28 cellular contexts compared by ENCODE assay signal in genomic region chr17:44335515-44336356, GRCh38. TPM values are rescaled to one million over a fixed set of nuclear protein-coding genes. Genes with fewer than 3 reads are reported as not detected.
DNase-seq lines count a peak whose midpoint lies in the region; ATAC-seq, FAIRE-seq and TF ChIP-seq lines count a peak whose summit lies in the region.
"Had no signal": no experiment of that assay in that cellular context is flagged by ENCODE, and none has a peak within 500 bp of the region (broad histone marks: within the 10 kb centered on the region; RNA-seq: fewer than 3 reads in every experiment).

No MANE protein-coding gene starts in this region.

- peaks cover 0 to 65% (median 3%) of the 10 kb centered on the region in 9 donors for H3K4me1 ChIP-seq in heart right ventricle
- H3K4me1 ChIP-seq in H1 (replicated peaks in 1 of 4; ENCODE audit: control insufficient read depth in 3 of 4, insufficient read depth in 4 of 4, low read length in 3 of 4): peaks cover 0 to 2% (median 2%) of the 10 kb centered on the region in 4 experiments; a peak in 5 of 7 replicates
- H3K4me1 ChIP-seq in lower lobe of right lung: peaks cover 38% of the 10 kb centered on the region
- peaks cover 10% of the 10 kb centered on the region for H3K4me1 ChIP-seq in upper lobe of right lung

- H3K14ac ChIP-seq in H1 (ENCODE audit: insufficient read length): no peak overlapping the region

- H2BK12ac ChIP-seq in H1 (ENCODE audit: low read depth, low read length): no peak overlapping the region

- H3K4me3 ChIP-seq in heart right ventricle: no peak overlapping the region
- H3K4me3 ChIP-seq in H1 (ENCODE audit: extremely low read depth in 1 of 4, insufficient read depth in 2 of 4, low read depth in 3 of 4, low read length in 4 of 4): no peak overlapping the region
- H3K4me3 ChIP-seq in lower lobe of right lung: no peak overlapping the region
- no peak overlapping the region for H3K4me3 ChIP-seq in upper lobe of right lung
- H3K4me3 ChIP-seq: K562, Peyer's patch, SK-N-MC had no signal

- TF ChIP-seq CTCF in heart right ventricle (IDR thresholded peaks at IDR 0.05) (no peak), H1 (IDR thresholded peaks at IDR 0.05; ENCODE audit: control extremely low read depth in 1 of 3, insufficient read depth in 1 of 3, low read depth in 1 of 3, low read length in 3 of 3) (no peak), lower lobe of right lung (IDR thresholded peaks at IDR 0.05) (no peak), upper lobe of right lung (IDR thresholded peaks at IDR 0.05) (no peak)

- no peak overlapping the region for H2BK15ac ChIP-seq in H1 (ENCODE audit: low read length)

- H3K23ac ChIP-seq in H1 (ENCODE audit: insufficient read length): no peak overlapping the region

- ATAC-seq in Right ventricle myocardium inferior (no peak), heart right ventricle (no peak), lower lobe of right lung (peak in 1 of 2 donors; percentile 56), upper lobe of right lung (peak; percentile 59), HG02588 (IDR thresholded peaks at IDR 0.05; ENCODE audit: unreplicated experiment) (no peak), HG03521 (IDR thresholded peaks at IDR 0.05; ENCODE audit: unreplicated experiment) (no peak)
- ATAC-seq: K562 had no signal

- H2AFZ ChIP-seq in H1 (ENCODE audit: low read length): no peak overlapping the region

- H2AK5ac ChIP-seq in H1 (ENCODE audit: low read depth, low read length): no peak overlapping the region

- H4K20me1 ChIP-seq in H1 (replicated peaks in 1 of 2; ENCODE audit: control insufficient read depth in 1 of 2, insufficient read depth in 2 of 2, low read length in 2 of 2): no peaks in the 10 kb centered on the region

- H3K9ac ChIP-seq in H1 (replicated peaks in 1 of 4; ENCODE audit: extremely low read depth in 1 of 4, low read depth in 3 of 4, low read length in 3 of 4): no peak overlapping the region

- H2BK120ac ChIP-seq in H1 (replicated peaks; ENCODE audit: low read depth, low read length): no peak overlapping the region

- WGBS in heart right ventricle, 2 donors: 49 to 58% methylated on average over 9 of the region's 9 CpGs
- WGBS in H1 (ENCODE audit: extremely low coverage in 1 of 2, insufficient coverage in 1 of 2, insufficient read length in 1 of 2, insufficient replicate concordance in 2 of 2, low coverage in 1 of 2, low lambda C conversion rate in 2 of 2, missing lambda C conversion rate in 1 of 2), 2 experiments: 81% methylated on average over 9 of the region's 9 CpGs; no CpG with 5 or more reads in 1 of the 2 experiments

- no peak for TF ChIP-seq EP300 in H1 (IDR thresholded peaks at IDR 0.05; ENCODE audit: borderline replicate concordance in 1 of 2, low read depth in 2 of 2, low read length in 2 of 2)

- no peak for TF ChIP-seq POLR2A in H1 (IDR thresholded peaks at IDR 0.05; ENCODE audit: control extremely low read depth in 1 of 2, low read depth in 2 of 2, low read length in 2 of 2)

- no peak for TF ChIP-seq RAD21 in H1 (IDR thresholded peaks at IDR 0.05 in 1 of 2, conservative IDR thresholded peaks at IDR 0.05 in 1 of 2; ENCODE audit: low read depth in 2 of 2, low read length in 2 of 2)

- peak overlapping the region in 1 of 10 donors; percentile 50 for H3K27ac ChIP-seq in heart right ventricle
- no peak overlapping the region for H3K27ac ChIP-seq in H1 (ENCODE audit: low read depth, low read length)
- peak overlapping the region; percentile 6 for H3K27ac ChIP-seq in lower lobe of right lung
- no peak overlapping the region for H3K27ac ChIP-seq in upper lobe of right lung
- H3K27ac ChIP-seq: 22Rv1, SK-N-MC had no signal

- H3K36me3 ChIP-seq in heart right ventricle: no peaks in the 10 kb centered on the region
- H3K36me3 ChIP-seq in H1 (ENCODE audit: control insufficient read depth in 2 of 4, insufficient read depth in 4 of 4, low read length in 3 of 4): no peaks in the 10 kb centered on the region
- H3K36me3 ChIP-seq in lower lobe of right lung: no peaks in the 10 kb centered on the region
- no peaks in the 10 kb centered on the region for H3K36me3 ChIP-seq in upper lobe of right lung
- H3K36me3 ChIP-seq: BE2C, Peyer's patch had no signal

- H2BK20ac ChIP-seq in H1 (ENCODE audit: low read length): no peak overlapping the region

- FAIRE-seq in H1 (lab: Jason Lieb, UNC): no peak
- FAIRE-seq: G401.6, K562 had no signal

- no peak overlapping the region for H3K18ac ChIP-seq in H1 (ENCODE audit: extremely low read depth, low read length)

- POLR2A ChIA-PET in H1 (lab: Charles Lee; ENCODE audit: partially characterized antibody): interaction anchor here (1.0 to 2.1 kb wide), 2 partner anchors 19 to 21 kb away, joined by 3 to 5 read pairs; no protein-coding TSS in a partner anchor

- H3K79me2 ChIP-seq in H1 (ENCODE audit: control insufficient read depth in 1 of 2, insufficient read depth in 2 of 2, low read length in 2 of 2): no peaks in the 10 kb centered on the region

- H4K5ac ChIP-seq in H1 (ENCODE audit: insufficient read length, low read depth, low read length): no peak overlapping the region

- H3K9me3 ChIP-seq in heart right ventricle (no peaks in the 10 kb centered on the region), H1 (ENCODE audit: insufficient read depth in 2 of 2, low read depth in 1 of 2, low read length in 1 of 2) (no peaks in the 10 kb centered on the region), lower lobe of right lung (no peaks in the 10 kb centered on the region), upper lobe of right lung (no peaks in the 10 kb centered on the region)
- H3K9me3 ChIP-seq: BE2C, Peyer's patch had no signal

- no peak overlapping the region for H3K4ac ChIP-seq in H1 (replicated peaks; ENCODE audit: insufficient read length, low read depth, low read length)

- CTCF ChIA-PET in H1 (lab: Charles Lee; ENCODE audit: partially characterized antibody): interaction anchor here (0.6 to 11.0 kb wide), 10 partner anchors 9 to 213 kb away, joined by 3 to 158 read pairs (median 6); partner anchors contain the start of gene GRN

- no peak overlapping the region for H2BK5ac ChIP-seq in H1 (ENCODE audit: low read depth, low read length)

- intact Hi-C loops in Right ventricle myocardium inferior (cut with DNase I) (no loop called here), heart right ventricle (cut with DNase I) (no loop called here), lower lobe of right lung (cut with DNase I) (no loop called here), upper lobe of right lung (cut with DNase I) (no loop called here)

- DNase-seq in Right ventricle myocardium inferior (ENCODE audit: missing footprints) (peak; percentile 41), heart right ventricle (no peak), H1 (ENCODE audit: low read depth in 1 of 2, low spot score in 2 of 2) (no peak), lower lobe of right lung (no peak), upper lobe of right lung (no peak), retina (no peak)
- DNase-seq: BE2C; CD4-positive, CD25-positive, alpha-beta regulatory T cell; DMS153; GOT3; HCEC 1CT; MV-4-11; NCI-H1105; NCI-H146; NCI-H2029; NCI-H446 treated with DMSO at 0.1 percent for 48 hours; NCI-H82; OCI-M1; Peyer's patch; SIG-M5 had no signal

- H3K56ac ChIP-seq in H1 (replicated peaks; ENCODE audit: insufficient read length, low read depth, low read length): no peak overlapping the region

- H4K8ac ChIP-seq in H1 (ENCODE audit: extremely low read depth, insufficient read depth, low read length): peak overlapping the region; percentile 46; the same call in 1 of the 2 replicates

- no peaks in the 10 kb centered on the region for H3K79me1 ChIP-seq in H1 (ENCODE audit: low read depth, low read length)

- H4K91ac ChIP-seq in H1 (replicated peaks; ENCODE audit: insufficient read length, low read length): no peak overlapping the region

- no peak overlapping the region for H3K4me2 ChIP-seq in H1 (ENCODE audit: insufficient read depth in 1 of 2, low read depth in 2 of 2, low read length in 2 of 2)

- no peaks in the 10 kb centered on the region for H3K27me3 ChIP-seq in heart right ventricle
- peaks cover 0 to 2% (median under 1%) of the 10 kb centered on the region in 4 experiments; a peak in 1 of 7 replicates for H3K27me3 ChIP-seq in H1 (replicated peaks in 1 of 4; ENCODE audit: control insufficient read depth in 3 of 4, extremely low read depth in 1 of 4, insufficient read depth in 3 of 4, low read length in 3 of 4)
- H3K27me3 ChIP-seq in lower lobe of right lung (ENCODE audit: low read depth): no peaks in the 10 kb centered on the region
- no peaks in the 10 kb centered on the region for H3K27me3 ChIP-seq in upper lobe of right lung
- H3K27me3 ChIP-seq: BE2C, Peyer's patch had no signal

- H3K23me2 ChIP-seq in H1 (ENCODE audit: low read depth, low read length): no peaks in the 10 kb centered on the region

RNA-seq across cellular contexts. Expression of gene GRN, which starts 9.4 kb away (rescaled TPM):
- total RNA-seq in Right ventricle myocardium inferior: 150 TPM
- total RNA-seq in heart right ventricle: 100 to 1,000 TPM; 113 to 303 (median 154) TPM
- 100 to 1,000 TPM in 1 of 2 donors, 10 to 100 TPM in 1; 41.5 to 103 TPM for polyA plus RNA-seq in heart right ventricle
- 108 and 117 TPM in 2 replicates for total RNA-seq in H1 (2021; fragmentation: NEBNext Ultra II Directional; extraction: Animal tissue kit (Norgen Biotek cat#: 25700))
- polyA plus RNA-seq in H1 (2011; rRNA removed): 387 and 526 TPM in 2 replicates
- polyA plus RNA-seq in H1 (2011; cell fraction: cytosol; rRNA removed): 143 TPM
- polyA plus RNA-seq in H1 (2011; cell fraction: nucleus; rRNA removed): 360 TPM
- 137 to 183 TPM (median 169 TPM) in 4 replicates for polyA plus RNA-seq in H1 (2012, experiment 1 of 2)
- polyA plus RNA-seq in H1 (2012, experiment 2 of 2): 165 TPM
- 258 TPM for polyA plus RNA-seq in H1 (2013, experiment 1 of 2)
- polyA plus RNA-seq in H1 (2013, experiment 2 of 2): 236 TPM
- 66.1 and 115 TPM in 2 replicates for polyA minus RNA-seq in H1 (2011; rRNA and poly(A)+ RNA removed)
- 135 TPM for polyA minus RNA-seq in H1 (2011; cell fraction: cytosol; rRNA and poly(A)+ RNA removed)
- polyA minus RNA-seq in H1 (2011; cell fraction: nucleus; rRNA and poly(A)+ RNA removed): 88.4 TPM
- total RNA-seq in lower lobe of right lung: 1,241 TPM
- 722 TPM for total RNA-seq in upper lobe of right lung

RNA-seq across cellular contexts. Expression of gene SLC25A39, which starts 11.1 kb away (rescaled TPM):
- total RNA-seq in Right ventricle myocardium inferior (50.6 TPM), heart right ventricle (10 to 100 TPM; 36.3 to 54.7 (median 43.1) TPM), lower lobe of right lung (76.1 TPM), upper lobe of right lung (76.8 TPM)
- polyA plus RNA-seq in heart right ventricle (100 to 1,000 TPM in 1 of 2 donors, 10 to 100 TPM in 1; 81.8 to 105 TPM), H1 (2011; rRNA removed) (291 and 408 TPM in 2 replicates)
- total RNA-seq in H1 (2021; fragmentation: NEBNext Ultra II Directional; extraction: Animal tissue kit (Norgen Biotek cat#: 25700)): 189 and 200 TPM in 2 replicates
- 282 TPM for polyA plus RNA-seq in H1 (2011; cell fraction: cytosol; rRNA removed)
- 575 TPM for polyA plus RNA-seq in H1 (2011; cell fraction: nucleus; rRNA removed)
- 156 to 250 TPM (median 229 TPM) in 4 replicates for polyA plus RNA-seq in H1 (2012, experiment 1 of 2)
- polyA plus RNA-seq in H1 (2012, experiment 2 of 2): 230 TPM
- polyA plus RNA-seq in H1 (2013, experiment 1 of 2): 181 TPM
- polyA plus RNA-seq in H1 (2013, experiment 2 of 2): 173 TPM
- polyA minus RNA-seq in H1 (2011; rRNA and poly(A)+ RNA removed): 74.8 and 88.3 TPM in 2 replicates
- polyA minus RNA-seq in H1 (2011; cell fraction: cytosol; rRNA and poly(A)+ RNA removed): 85.4 TPM
- polyA minus RNA-seq in H1 (2011; cell fraction: nucleus; rRNA and poly(A)+ RNA removed): 119 TPM

RNA-seq across cellular contexts. Expression of gene RUNDC3A, which starts 27.3 kb away (rescaled TPM):
- 0.49 TPM for total RNA-seq in Right ventricle myocardium inferior
- total RNA-seq in heart right ventricle: 1 to 10 TPM in 4 of 10 donors, under 1 TPM in 5, not detected in 1; 0.15 to 1.9 (median 0.69) TPM
- polyA plus RNA-seq in heart right ventricle: under 1 TPM in 1 of 2 donors, not detected in 1; 0.38 TPM
- 6.1 and 6.4 TPM in 2 replicates for total RNA-seq in H1 (2021; fragmentation: NEBNext Ultra II Directional; extraction: Animal tissue kit (Norgen Biotek cat#: 25700))
- 13.8 and 15.6 TPM in 2 replicates for polyA plus RNA-seq in H1 (2011; rRNA removed)
- polyA plus RNA-seq in H1 (2011; cell fraction: cytosol; rRNA removed): 11.9 TPM
- polyA plus RNA-seq in H1 (2011; cell fraction: nucleus; rRNA removed): 23.7 TPM
- 4.5 to 8.2 TPM (median 6.2 TPM) in 4 replicates for polyA plus RNA-seq in H1 (2012, experiment 1 of 2)
- 5.1 TPM for polyA plus RNA-seq in H1 (2012, experiment 2 of 2)
- 4.7 TPM for polyA plus RNA-seq in H1 (2013, experiment 1 of 2)
- polyA plus RNA-seq in H1 (2013, experiment 2 of 2): 4.5 TPM
- 3.8 and 4.3 TPM in 2 replicates for polyA minus RNA-seq in H1 (2011; rRNA and poly(A)+ RNA removed)
- 6.8 TPM for polyA minus RNA-seq in H1 (2011; cell fraction: cytosol; rRNA and poly(A)+ RNA removed)
- polyA minus RNA-seq in H1 (2011; cell fraction: nucleus; rRNA and poly(A)+ RNA removed): 3.4 TPM
- 0.38 TPM for total RNA-seq in lower lobe of right lung
- 0.32 TPM for total RNA-seq in upper lobe of right lung
- total RNA-seq: K562, LHCN-M2 had no signal
- polyA plus RNA-seq: K562 had no signal

RNA-seq across cellular contexts. Expression of gene FAM171A2, which starts 27.9 kb away (rescaled TPM):
- 0.70 TPM for total RNA-seq in Right ventricle myocardium inferior
- under 1 TPM; 0.25 to 0.95 (median 0.46) TPM for total RNA-seq in heart right ventricle
- under 1 TPM; 0.29 to 0.57 TPM for polyA plus RNA-seq in heart right ventricle
- total RNA-seq in H1 (2021; fragmentation: NEBNext Ultra II Directional; extraction: Animal tissue kit (Norgen Biotek cat#: 25700)): 23.9 and 24.1 TPM in 2 replicates
- 21.9 and 31.8 TPM in 2 replicates for polyA plus RNA-seq in H1 (2011; rRNA removed)
- 21.7 TPM for polyA plus RNA-seq in H1 (2011; cell fraction: cytosol; rRNA removed)
- 37.0 TPM for polyA plus RNA-seq in H1 (2011; cell fraction: nucleus; rRNA removed)
- 10.4 to 25.0 TPM (median 21.9 TPM) in 4 replicates for polyA plus RNA-seq in H1 (2012, experiment 1 of 2)
- polyA plus RNA-seq in H1 (2012, experiment 2 of 2): 11.7 TPM
- 15.4 TPM for polyA plus RNA-seq in H1 (2013, experiment 1 of 2)
- 15.9 TPM for polyA plus RNA-seq in H1 (2013, experiment 2 of 2)
- polyA minus RNA-seq in H1 (2011; rRNA and poly(A)+ RNA removed): 14.7 and 17.9 TPM in 2 replicates
- 22.5 TPM for polyA minus RNA-seq in H1 (2011; cell fraction: cytosol; rRNA and poly(A)+ RNA removed)
- polyA minus RNA-seq in H1 (2011; cell fraction: nucleus; rRNA and poly(A)+ RNA removed): 24.7 TPM
- total RNA-seq in lower lobe of right lung: 1.2 TPM
- 1.8 TPM for total RNA-seq in upper lobe of right lung

RNA-seq across cellular contexts. Expression of gene ITGA2B, which starts 53.7 kb away (rescaled TPM):
- total RNA-seq in Right ventricle myocardium inferior (0.78 TPM), heart right ventricle (1 to 10 TPM in 1 of 10 donors, under 1 TPM in 8, not detected in 1; 0.18 to 1.2 (median 0.62) TPM), lower lobe of right lung (5.2 TPM), upper lobe of right lung (4.6 TPM)
- polyA plus RNA-seq in heart right ventricle (1 to 10 TPM in 1 of 2 donors, under 1 TPM in 1; 0.30 to 1.2 TPM), H1 (2011; rRNA removed) (6.9 and 12.4 TPM in 2 replicates)
- 11.3 and 12.3 TPM in 2 replicates for total RNA-seq in H1 (2021; fragmentation: NEBNext Ultra II Directional; extraction: Animal tissue kit (Norgen Biotek cat#: 25700))
- 11.4 TPM for polyA plus RNA-seq in H1 (2011; cell fraction: cytosol; rRNA removed)
- polyA plus RNA-seq in H1 (2011; cell fraction: nucleus; rRNA removed): 59.9 TPM
- polyA plus RNA-seq in H1 (2012, experiment 1 of 2): 9.1 to 21.1 TPM (median 16.5 TPM) in 4 replicates
- 7.0 TPM for polyA plus RNA-seq in H1 (2012, experiment 2 of 2)
- 8.8 TPM for polyA plus RNA-seq in H1 (2013, experiment 1 of 2)
- polyA plus RNA-seq in H1 (2013, experiment 2 of 2): 6.7 TPM
- polyA minus RNA-seq in H1 (2011; rRNA and poly(A)+ RNA removed): 5.8 and 5.9 TPM in 2 replicates
- 6.3 TPM for polyA minus RNA-seq in H1 (2011; cell fraction: cytosol; rRNA and poly(A)+ RNA removed)
- 16.0 TPM for polyA minus RNA-seq in H1 (2011; cell fraction: nucleus; rRNA and poly(A)+ RNA removed)
- total RNA-seq: HT1080 had no signal
- polyA plus RNA-seq: CD4-positive, CD25-positive, alpha-beta regulatory T cell had no signal
